Comparison of ENCODE assay signal across 3 cellular contexts in the genomic region with DNA sequence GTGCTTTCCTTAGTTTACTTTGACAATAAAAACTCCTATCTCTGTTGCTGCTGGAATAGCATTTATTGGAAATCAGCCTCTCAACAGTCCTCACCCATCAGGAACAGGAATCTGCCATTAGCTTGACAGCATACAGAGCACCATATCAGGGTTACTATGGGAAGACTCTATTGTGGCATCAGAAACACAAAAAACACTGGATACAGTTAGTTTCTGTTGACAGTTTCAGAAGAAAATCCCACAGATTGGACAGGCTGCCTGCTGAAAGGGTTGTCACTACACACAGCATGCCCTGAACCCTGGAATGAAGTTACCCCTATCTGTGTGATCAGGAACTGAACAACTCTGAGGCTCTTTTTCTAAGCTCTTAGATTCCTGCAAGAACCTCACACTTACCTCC.
"Had no signal": no experiment of that assay in that cellular context is flagged by ENCODE, and none has a peak within 500 bp of the region (broad histone marks: within the 10 kb centered on the region; RNA-seq: fewer than 3 reads in every experiment).

No MANE protein-coding gene starts in this region.

- DNase-seq: GDM1, GF-D8 had no signal

- H3K4me3 ChIP-seq: GM12878 had no signal

- ATAC-seq: GM12878 had no signal
